ENCODE assay signal across 9 cellular contexts in the genomic region with DNA sequence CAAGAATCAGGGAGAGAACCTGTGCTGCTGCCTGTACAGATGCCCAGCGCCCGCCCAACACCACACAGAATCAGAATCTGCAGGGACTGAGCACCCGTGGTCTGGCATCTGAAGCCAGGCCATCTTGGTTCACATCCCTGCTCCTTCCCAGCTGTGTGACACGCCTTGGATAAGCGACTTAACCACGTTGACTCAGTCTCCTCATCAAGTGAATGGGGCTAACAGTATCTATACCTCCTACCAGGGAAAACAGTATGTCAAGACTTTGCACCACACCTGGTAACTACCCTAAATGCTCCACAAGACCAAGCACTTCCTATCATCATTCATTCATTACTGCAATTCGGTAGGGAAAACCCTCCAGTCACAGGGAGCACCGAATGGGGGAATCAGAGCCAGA. TPM values are rescaled to one million over a fixed set of nuclear protein-coding genes. Genes with fewer than 3 reads are reported as not detected.
A peak's percentile ranks its signal among the peaks of the same experiment; 100 is the strongest.
DNase-seq lines count a peak whose midpoint lies in the region; ATAC-seq and TF ChIP-seq lines count a peak whose summit lies in the region.
"Had no signal": no experiment of that assay in that cellular context is flagged by ENCODE, and none has a peak within 500 bp of the region (broad histone marks: within the 10 kb centered on the region; RNA-seq: fewer than 3 reads in every experiment).

No MANE protein-coding gene starts in this region.

- WGBS in IMR-90 (ENCODE audit: extremely low coverage in 2 of 2, insufficient read length in 1 of 2), 2 experiments = 61% methylated on average over 3 of the region's 8 CpGs; no CpG with 5 or more reads in 1 of the 2 experiments

- H3K36me3 ChIP-seq in A673 (ENCODE audit: insufficient read depth, low read length, poor library complexity, severe bottlenecking) (peaks cover 12% of the 10 kb centered on the region), IMR-90 (ENCODE audit: control insufficient read depth, insufficient read depth, low read length) (peaks cover 20% of the 10 kb centered on the region), muscle layer of duodenum (ENCODE audit: control insufficient read depth in 1 of 2, insufficient read depth in 2 of 2, low read length in 2 of 2) (peaks cover 7 to 11% of the 10 kb centered on the region in 2 donors)

- H3K4me1 ChIP-seq in A673 (ENCODE audit: insufficient read depth, low read length, poor library complexity, severe bottlenecking) = peaks cover 28% of the 10 kb centered on the region
- peaks cover 14% of the 10 kb centered on the region for H3K4me1 ChIP-seq in IMR-90 (ENCODE audit: control insufficient read depth, insufficient read depth, low read length)
- peaks cover 33 to 62% of the 10 kb centered on the region in 2 donors for H3K4me1 ChIP-seq in muscle layer of duodenum (ENCODE audit: control insufficient read depth in 1 of 2, insufficient read depth in 2 of 2, low read length in 2 of 2)

- TF ChIP-seq POLR2A in IMR-90 (IDR thresholded peaks at IDR 0.05; ENCODE audit: low read depth, low read length) = no peak
- TF ChIP-seq POLR2A in GM18505 (IDR thresholded peaks at IDR 0.05; ENCODE audit: borderline replicate concordance, extremely low read depth, insufficient read depth, insufficient read length) = no peak

- H3K14ac ChIP-seq in IMR-90 (replicated peaks; ENCODE audit: low read depth, low read length) = peak overlapping the region; percentile 64

- no peaks in the 10 kb centered on the region for H3K27me3 ChIP-seq in A673 (replicated peaks; ENCODE audit: insufficient read depth, low read depth, low read length, poor library complexity)
- H3K27me3 ChIP-seq in IMR-90 (ENCODE audit: control insufficient read depth, insufficient read depth, low read length) = no peaks in the 10 kb centered on the region
- H3K27me3 ChIP-seq in muscle layer of duodenum (ENCODE audit: low read depth, low read length) = no peaks in the 10 kb centered on the region

- peaks cover 19% of the 10 kb centered on the region for H3K36me3 Mint-ChIP-seq in central memory CD8-positive, alpha-beta T cell (ENCODE audit: insufficient read depth)

- H2BK15ac ChIP-seq in IMR-90 (ENCODE audit: low read depth, low read length) = no peak overlapping the region

- peak overlapping the region; percentile 43; the same call in 1 of the 2 replicates for H2AK5ac ChIP-seq in IMR-90 (ENCODE audit: low read depth, low read length)

- H2BK120ac ChIP-seq in IMR-90 (ENCODE audit: low read depth, low read length) = no peak overlapping the region

- H3K4me2 ChIP-seq in IMR-90 (ENCODE audit: low read depth, low read length) = peak overlapping the region; percentile 99

- ATAC-seq in IMR-90 (ENCODE audit: low read depth) (no peak), GM18505 (IDR thresholded peaks at IDR 0.05; ENCODE audit: unreplicated experiment) (no peak)
- ATAC-seq in central memory CD8-positive, alpha-beta T cell (replicated peaks; ENCODE audit: extremely low read depth, poor library complexity, severe bottlenecking) = no peak

- no peaks in the 10 kb centered on the region for H3K27me3 Mint-ChIP-seq in central memory CD8-positive, alpha-beta T cell

- no TSS peak for BruUV-seq in A673 (replicated peaks; lab: Mats Ljungman, UMichigan)
- BruUV-seq in IMR-90 (replicated peaks; lab: Mats Ljungman, UMichigan) = TSS peak; percentile 21

- peak overlapping the region; percentile 68 for H3K23ac ChIP-seq in IMR-90 (ENCODE audit: low read depth, low read length)

- H3K4me3 ChIP-seq in A673 (ENCODE audit: low read depth, low read length, poor library complexity, severe bottlenecking) (peak overlapping the region; percentile 96), IMR-90 (ENCODE audit: insufficient read depth, low read depth, low read length) (peak overlapping the region; percentile 61), muscle layer of duodenum (ENCODE audit: low read depth in 1 of 2, low read length in 2 of 2) (peak overlapping the region; percentile 82 to 98)

- peak overlapping the region; percentile 74 for H2AK9ac ChIP-seq in IMR-90 (replicated peaks; ENCODE audit: low read depth, low read length, poor library complexity)

- TF ChIP-seq RAD21 in IMR-90 (IDR thresholded peaks at IDR 0.05; ENCODE audit: low read length) = no peak

- H3K9ac ChIP-seq in IMR-90 (ENCODE audit: low read depth, low read length) = peak overlapping the region; percentile 69

- H3K9me3 ChIP-seq in A673 (ENCODE audit: low read depth, low read length, poor library complexity, severe bottlenecking) (no peaks in the 10 kb centered on the region), IMR-90 (ENCODE audit: control insufficient read depth, insufficient read depth, low read length) (no peaks in the 10 kb centered on the region), muscle layer of duodenum (ENCODE audit: control insufficient read depth in 1 of 2, low read length in 2 of 2) (no peaks in the 10 kb centered on the region)

- peaks cover 51% of the 10 kb centered on the region for H4K20me1 ChIP-seq in IMR-90 (ENCODE audit: insufficient read depth, low read length)

- peaks cover 63% of the 10 kb centered on the region for H3K4me1 Mint-ChIP-seq in central memory CD8-positive, alpha-beta T cell

- intact Hi-C loops in A673 (cut with micrococcal nuclease; ENCODE audit: unreplicated experiment) (no loop called here), IMR-90 (cut with micrococcal nuclease) (no loop called here)

- H3K18ac ChIP-seq in IMR-90 (ENCODE audit: low read depth, low read length) = no peak overlapping the region

- dilution Hi-C loops in IMR-90 (cut with HindIII; ENCODE audit: low sequenced_read_pairs, unreplicated experiment) = no loop called here

- H4K91ac ChIP-seq in IMR-90 (ENCODE audit: insufficient read depth, low read depth, low read length) = no peak overlapping the region

- H4K5ac ChIP-seq in IMR-90 (ENCODE audit: low read depth, low read length) = no peak overlapping the region

- peak overlapping the region; percentile 97 for H3K27ac Mint-ChIP-seq in central memory CD8-positive, alpha-beta T cell (ENCODE audit: low read depth)

- H4K8ac ChIP-seq in IMR-90 (ENCODE audit: low read depth in 2 of 2, low read length in 2 of 2) = peak overlapping the region in 1 of 2 experiments; percentile 61; a peak in 3 of 4 replicates

- POLR2A ChIA-PET in A673 (lab: Charles Lee; ENCODE audit: low non-redundant PET) = no interaction called here
- POLR2A ChIA-PET in IMR-90 (lab: Charles Lee; ENCODE audit: unreplicated experiment) = no interaction called here

- CTCF ChIA-PET in A673 (lab: Charles Lee) = interaction anchor here (0.6 kb wide), 1 partner anchor 86 kb away, joined by 5 read pairs; no protein-coding TSS in a partner anchor
- CTCF ChIA-PET in IMR-90 (lab: Yijun Ruan, JAX) = interaction anchor here (1.0 kb wide), 1 partner anchor 9 kb away, joined by 4 read pairs; no protein-coding TSS in a partner anchor

- no peak overlapping the region for H2AFZ ChIP-seq in IMR-90 (replicated peaks; ENCODE audit: low read length, poor library complexity)

- DNase-seq in A673 (ENCODE audit: low spot score) (no peak), IMR-90 (no peak), NCI-H510A treated with DMSO at 0.1 percent for 48 hours (lab: John Stamatoyannopoulos, UW) (no peak), KG1 (lab: John Stamatoyannopoulos, UW) (no peak), EL (no peak)
- no peak for DNase-seq in central memory CD8-positive, alpha-beta T cell (ENCODE audit: low spot score in 2 of 2)
- DNase-seq: activated effector memory CD4-positive, alpha-beta T cell treated with anti-CD3 and anti-CD28 coated beads, Interleukin-2, amount 50 U/mL, for 16 hours had no signal

- 0 out of 2 replicates have a peak overlapping the region, but pooled peaks have one; percentile 86 for H3K4ac ChIP-seq in IMR-90 (ENCODE audit: low read depth, low read length)

- H3K4me3 Mint-ChIP-seq in central memory CD8-positive, alpha-beta T cell = peak overlapping the region; percentile 99

- H2BK20ac ChIP-seq in IMR-90 (ENCODE audit: low read depth, low read length) = no peak overlapping the region

- peaks cover 15 to 69% of the 10 kb centered on the region in 2 experiments for H3K79me1 ChIP-seq in IMR-90 (ENCODE audit: low read depth in 1 of 2, low read length in 2 of 2)

- H3K56ac ChIP-seq in IMR-90 (ENCODE audit: extremely low read depth, insufficient read depth, low read length) = 0 out of 2 replicates have a peak overlapping the region, but pooled peaks have one; percentile 8

- H3K27ac ChIP-seq in A673 (ENCODE audit: low read depth, low read length, poor library complexity, severe bottlenecking) (peak overlapping the region; percentile 90), IMR-90 (ENCODE audit: insufficient read depth, low read length) (peak overlapping the region; percentile 80), muscle layer of duodenum (ENCODE audit: low read length) (peak overlapping the region; percentile 74)

- H2BK5ac ChIP-seq in IMR-90 (ENCODE audit: low read depth, low read length, poor library complexity, severe bottlenecking) = peak overlapping the region; percentile 7

- H3K9me1 ChIP-seq in IMR-90 (ENCODE audit: insufficient read depth, low read length) = peaks cover 27% of the 10 kb centered on the region

- in situ Hi-C loops in IMR-90 (cut with MboI; ENCODE audit: low sequenced_read_pairs) = no loop called here

- no peak for TF ChIP-seq CTCF in A673 (conservative IDR thresholded peaks at IDR 0.05; ENCODE audit: low read depth, low read length)
- no peak for TF ChIP-seq CTCF in IMR-90 (conservative IDR thresholded peaks at IDR 0.05; ENCODE audit: low read depth, low read length)

- no peaks in the 10 kb centered on the region for H3K9me3 Mint-ChIP-seq in central memory CD8-positive, alpha-beta T cell

TF ChIP-seq in IMR-90, 13 proteins besides CTCF, POLR2A, EP300 and RAD21 (continues in another document):
- no peak for TF ChIP-seq CEBPB (IDR thresholded peaks at IDR 0.05; ENCODE audit: low read depth, low read length)
- TF ChIP-seq RCOR1 (IDR thresholded peaks at IDR 0.05; ENCODE audit: insufficient replicate concordance, low read length) = no peak
- TF ChIP-seq FOS (IDR thresholded peaks at IDR 0.05; ENCODE audit: low read depth, low read length) = no peak
- TF ChIP-seq NFE2L2 (IDR thresholded peaks at IDR 0.05; ENCODE audit: low read depth, low read length) = no peak
- no peak for TF ChIP-seq MAFK (IDR thresholded peaks at IDR 0.05; ENCODE audit: low read depth, low read length)
- no peak for TF ChIP-seq MXI1 (IDR thresholded peaks at IDR 0.05; ENCODE audit: borderline replicate concordance, low read depth, low read length)

RNA-seq across cellular contexts. Expression of a gene that starts 1.2 kb away (rescaled TPM):
- total RNA-seq in A673 (2021) = 126 and 130 TPM in 2 replicates
- total RNA-seq in IMR-90 (2012; rRNA removed) = 42.5 and 46.7 TPM in 2 replicates
- polyA plus RNA-seq in IMR-90 (2012; rRNA removed) = 111 and 165 TPM in 2 replicates
- 75.6 and 136 TPM in 2 replicates for polyA plus RNA-seq in IMR-90 (2012; cell fraction: cytosol; rRNA removed)
- 170 and 215 TPM in 2 replicates for polyA plus RNA-seq in IMR-90 (2012; cell fraction: nucleus; rRNA removed; ENCODE audit: low replicate concordance)
